In the genomic region with DNA sequence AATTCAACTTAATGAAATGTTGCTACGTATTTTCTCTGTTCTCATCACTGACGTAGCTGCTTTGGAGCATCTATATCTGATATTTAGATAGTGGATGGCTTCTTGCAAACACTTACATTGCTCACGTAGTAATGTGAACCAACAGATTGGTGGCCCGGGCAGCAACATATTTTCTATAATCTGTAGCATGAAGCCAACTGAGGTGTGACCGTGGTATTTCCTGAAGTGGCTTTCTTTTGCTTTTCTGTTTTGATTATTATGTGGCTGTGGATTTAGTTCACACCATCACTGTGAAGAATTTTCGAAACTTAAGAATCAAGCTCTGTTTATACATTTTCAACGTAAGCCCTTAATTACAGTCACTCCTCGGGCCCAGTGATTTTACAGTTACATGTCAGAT, we compare ENCODE assay signal across 17 cellular contexts.
DNase-seq lines count a peak whose midpoint lies in the region; ATAC-seq and TF ChIP-seq lines count a peak whose summit lies in the region.
"Had no signal": no experiment of that assay in that cellular context is flagged by ENCODE, and none has a peak within 500 bp of the region (broad histone marks: within the 10 kb centered on the region; RNA-seq: fewer than 3 reads in every experiment).

No MANE protein-coding gene starts in this region.

- H3K4me1 Mint-ChIP-seq in stimulated activated naive CD8-positive, alpha-beta T cell treated with anti-CD3 and anti-CD28 coated beads, Interleukin-15, Interleukin-2, amounts not matched to agents 100 ng/mL and 50 ng/mL, for 24 hours (ENCODE audit: low read depth) = peaks cover 90% of the 10 kb centered on the region
- H3K4me1 Mint-ChIP-seq in stimulated activated naive CD8-positive, alpha-beta T cell treated with anti-CD3 and anti-CD28 coated beads, Interleukin-15, amount 100 ng/mL, for 72 hours = peaks cover 69% of the 10 kb centered on the region
- H3K4me1 Mint-ChIP-seq in WTC11 (peaks cover 24% of the 10 kb centered on the region), naive B cell (peaks cover 73 to 95% (median 83%) of the 10 kb centered on the region in 3 donors)

- peaks cover 8% of the 10 kb centered on the region for H3K9me3 Mint-ChIP-seq in stimulated activated naive CD8-positive, alpha-beta T cell treated with anti-CD3 and anti-CD28 coated beads, Interleukin-15, Interleukin-2, amounts not matched to agents 100 ng/mL and 50 ng/mL, for 24 hours
- peaks cover 0 to 9% of the 10 kb centered on the region in 2 donors for H3K9me3 Mint-ChIP-seq in stimulated activated naive CD8-positive, alpha-beta T cell treated with anti-CD3 and anti-CD28 coated beads, Interleukin-15, amount 100 ng/mL, for 72 hours
- no peaks in the 10 kb centered on the region for H3K9me3 Mint-ChIP-seq in WTC11
- peaks cover 0 to 15% (median 6%) of the 10 kb centered on the region in 7 donors for H3K9me3 Mint-ChIP-seq in naive B cell
- H3K9me3 Mint-ChIP-seq: H9 had no signal

- peak overlapping the region; percentile 66 for H3K27ac Mint-ChIP-seq in stimulated activated naive CD8-positive, alpha-beta T cell treated with anti-CD3 and anti-CD28 coated beads, Interleukin-15, Interleukin-2, amounts not matched to agents 100 ng/mL and 50 ng/mL, for 24 hours
- H3K27ac Mint-ChIP-seq in stimulated activated naive CD8-positive, alpha-beta T cell treated with anti-CD3 and anti-CD28 coated beads, Interleukin-15, amount 100 ng/mL, for 72 hours = no peak overlapping the region
- H3K27ac Mint-ChIP-seq in WTC11 = peak overlapping the region; percentile 9; the same call in 1 of the 2 replicates
- peak overlapping the region; percentile 89 to 99 (median 96) for H3K27ac Mint-ChIP-seq in naive B cell
- H3K27ac Mint-ChIP-seq: H9 had no signal

- no peak for ATAC-seq in stimulated activated naive CD8-positive, alpha-beta T cell treated with anti-CD3 and anti-CD28 coated beads, Interleukin-15, amount 100 ng/mL, for 72 hours
- ATAC-seq in WTC11 (no peak), naive B cell (ENCODE audit: low read depth in 2 of 2) (no peak)

- H3K27me3 Mint-ChIP-seq in stimulated activated naive CD8-positive, alpha-beta T cell treated with anti-CD3 and anti-CD28 coated beads, Interleukin-15, Interleukin-2, amounts not matched to agents 100 ng/mL and 50 ng/mL, for 24 hours = no peaks in the 10 kb centered on the region
- no peaks in the 10 kb centered on the region for H3K27me3 Mint-ChIP-seq in stimulated activated naive CD8-positive, alpha-beta T cell treated with anti-CD3 and anti-CD28 coated beads, Interleukin-15, amount 100 ng/mL, for 72 hours
- H3K27me3 Mint-ChIP-seq in WTC11 (ENCODE audit: low read depth) (no peaks in the 10 kb centered on the region), naive B cell (no peaks in the 10 kb centered on the region)

- CTCF ChIA-PET in WTC11 (lab: Charles Lee) = no interaction called here

- DNase-seq in stimulated activated naive CD8-positive, alpha-beta T cell treated with anti-CD3 and anti-CD28 coated beads, Interleukin-15, amount 100 ng/mL, for 72 hours = no peak
- DNase-seq in WTC11 (ENCODE audit: low spot score) = no peak
- no peak for DNase-seq in naive B cell
- no peak for DNase-seq in HuH-7.5 (ENCODE audit: low spot score)
- DNase-seq in smooth muscle cell (lab: John Stamatoyannopoulos, UW; ENCODE audit: unreplicated experiment) = no peak
- no peak for DNase-seq in activated naive CD4-positive, alpha-beta T cell treated with Interleukin-2 at 50 U/mL for 16 hours
- DNase-seq in anterior cingulate cortex (lab: John Stamatoyannopoulos, UW) = no peak
- DNase-seq: C1 segment of cervical spinal cord, DMS 273 treated with DMSO at 0.1 percent for 48 hours, H9, NCI-H1930, NCI-H2171, NCI-H446 treated with DMSO at 0.1 percent for 48 hours, NCI-H748 treated with DMSO at 0.1 percent for 48 hours, PC-9 had no signal

- no peak overlapping the region for H3K9ac ChIP-seq in smooth muscle cell (ENCODE audit: low read depth)

- no peaks in the 10 kb centered on the region for H3K27me3 ChIP-seq in smooth muscle cell (ENCODE audit: low read depth)
- H3K27me3 ChIP-seq: SJSA1 had no signal

- TF ChIP-seq CTCF in WTC11 (IDR thresholded peaks at IDR 0.05) = no peak
- no peak for TF ChIP-seq CTCF in smooth muscle cell (IDR thresholded peaks at IDR 0.05; ENCODE audit: borderline replicate concordance, insufficient read depth, poor library complexity, severe bottlenecking)

- no peak overlapping the region for H3K4me2 ChIP-seq in smooth muscle cell
- H3K4me2 ChIP-seq: PC-9 had no signal

- WGBS in smooth muscle cell (ENCODE audit: low lambda C conversion rate) = 85% methylated on average over 8 of the region's 8 CpGs

- no peak overlapping the region for H3K4me3 ChIP-seq in smooth muscle cell
- H3K4me3 ChIP-seq: PC-9, SJSA1 had no signal

- POLR2A ChIA-PET in WTC11 (lab: Charles Lee) = no interaction called here

- H4K20me1 ChIP-seq in smooth muscle cell (ENCODE audit: low read depth) = peaks cover 13% of the 10 kb centered on the region

- H3K4me3 Mint-ChIP-seq in stimulated activated naive CD8-positive, alpha-beta T cell treated with anti-CD3 and anti-CD28 coated beads, Interleukin-15, Interleukin-2, amounts not matched to agents 100 ng/mL and 50 ng/mL, for 24 hours = no peak overlapping the region
- H3K4me3 Mint-ChIP-seq in stimulated activated naive CD8-positive, alpha-beta T cell treated with anti-CD3 and anti-CD28 coated beads, Interleukin-15, amount 100 ng/mL, for 72 hours = no peak overlapping the region
- no peak overlapping the region for H3K4me3 Mint-ChIP-seq in WTC11
- H3K4me3 Mint-ChIP-seq in naive B cell = peak overlapping the region; percentile 68 to 89 (median 78)
- H3K4me3 Mint-ChIP-seq: H9 had no signal

- H3K79me2 ChIP-seq in smooth muscle cell (ENCODE audit: low read depth) = peaks cover 18% of the 10 kb centered on the region

- no peaks in the 10 kb centered on the region for H3F3A ChIP-seq in smooth muscle cell (ENCODE audit: low read depth)

- peaks cover 33% of the 10 kb centered on the region for H3K36me3 Mint-ChIP-seq in stimulated activated naive CD8-positive, alpha-beta T cell treated with anti-CD3 and anti-CD28 coated beads, Interleukin-15, Interleukin-2, amounts not matched to agents 100 ng/mL and 50 ng/mL, for 24 hours (ENCODE audit: low read depth)
- H3K36me3 Mint-ChIP-seq in WTC11 (peaks cover 3% of the 10 kb centered on the region; the same call in 1 of the 2 replicates), naive B cell (peaks cover 12 to 17% of the 10 kb centered on the region in 2 donors)

- no peaks in the 10 kb centered on the region for H3K9me3 ChIP-seq in smooth muscle cell (replicated peaks; ENCODE audit: low read depth)
- H3K9me3 ChIP-seq: SJSA1 had no signal

- H2AFZ ChIP-seq in smooth muscle cell (ENCODE audit: low read depth) = no peak overlapping the region
- H2AFZ ChIP-seq: PC-9 had no signal

- H3K4me1 ChIP-seq in smooth muscle cell (ENCODE audit: low read depth) = no peaks in the 10 kb centered on the region

- H3K27ac ChIP-seq in smooth muscle cell (ENCODE audit: low read depth) = no peak overlapping the region
- H3K27ac ChIP-seq: PC-9, SJSA1 had no signal

- H3K36me3 ChIP-seq in smooth muscle cell (ENCODE audit: low read depth) = no peaks in the 10 kb centered on the region

TF ChIP-seq in WTC11, 78 proteins besides CTCF, POLR2A, EP300 and RAD21 (continues in another document):
- TF ChIP-seq CREM (CRISPR knock-in tag; IDR thresholded peaks at IDR 0.05) (no peak), ESRRA (CRISPR knock-in tag; IDR thresholded peaks at IDR 0.05; ENCODE audit: borderline replicate concordance) (no peak), GRHL2 (CRISPR knock-in tag; IDR thresholded peaks at IDR 0.05; ENCODE audit: insufficient replicate concordance, severe bottlenecking) (no peak), TCF7 (CRISPR knock-in tag; IDR thresholded peaks at IDR 0.05; ENCODE audit: low read depth) (no peak), ZNF416 (CRISPR knock-in tag; IDR thresholded peaks at IDR 0.05) (no peak), ARID4B (CRISPR knock-in tag; IDR thresholded peaks at IDR 0.05; ENCODE audit: borderline replicate concordance) (no peak), ETV6 (CRISPR knock-in tag; IDR thresholded peaks at IDR 0.05) (no peak)
- TF ChIP-seq, protein P1, sequence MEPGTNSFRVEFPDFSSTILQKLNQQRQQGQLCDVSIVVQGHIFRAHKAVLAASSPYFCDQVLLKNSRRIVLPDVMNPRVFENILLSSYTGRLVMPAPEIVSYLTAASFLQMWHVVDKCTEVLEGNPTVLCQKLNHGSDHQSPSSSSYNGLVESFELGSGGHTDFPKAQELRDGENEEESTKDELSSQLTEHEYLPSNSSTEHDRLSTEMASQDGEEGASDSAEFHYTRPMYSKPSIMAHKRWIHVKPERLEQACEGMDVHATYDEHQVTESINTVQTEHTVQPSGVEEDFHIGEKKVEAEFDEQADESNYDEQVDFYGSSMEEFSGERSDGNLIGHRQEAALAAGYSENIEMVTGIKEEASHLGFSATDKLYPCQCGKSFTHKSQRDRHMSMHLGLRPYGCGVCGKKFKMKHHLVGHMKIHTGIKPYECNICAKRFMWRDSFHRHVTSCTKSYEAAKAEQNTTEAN (CRISPR knock-in tag; IDR thresholded peaks at IDR 0.05) = no peak

Comparison
In these comparisons a context has a peak if more than half of its experiments do, and no peak if none do; other contexts are left out.
1. H3K27ac Mint-ChIP-seq: peak in stimulated activated naive CD8-positive, alpha-beta T cell treated with anti-CD3 and anti-CD28 coated beads, Interleukin-15, Interleukin-2, amounts not matched to agents 100 ng/mL and 50 ng/mL, for 24 hours (single experiment), WTC11 (single experiment) and naive B cell (6 of 6); none in stimulated activated naive CD8-positive, alpha-beta T cell treated with anti-CD3 and anti-CD28 coated beads, Interleukin-15, amount 100 ng/mL, for 72 hours (0 of 2).
2. H3K4me3 Mint-ChIP-seq: peak in naive B cell (8 of 8); none in stimulated activated naive CD8-positive, alpha-beta T cell treated with anti-CD3 and anti-CD28 coated beads, Interleukin-15, Interleukin-2, amounts not matched to agents 100 ng/mL and 50 ng/mL, for 24 hours (single experiment), stimulated activated naive CD8-positive, alpha-beta T cell treated with anti-CD3 and anti-CD28 coated beads, Interleukin-15, amount 100 ng/mL, for 72 hours (0 of 2) and WTC11 (single experiment).